ENCODE assay signal across 1 cellular context in the genomic region with DNA sequence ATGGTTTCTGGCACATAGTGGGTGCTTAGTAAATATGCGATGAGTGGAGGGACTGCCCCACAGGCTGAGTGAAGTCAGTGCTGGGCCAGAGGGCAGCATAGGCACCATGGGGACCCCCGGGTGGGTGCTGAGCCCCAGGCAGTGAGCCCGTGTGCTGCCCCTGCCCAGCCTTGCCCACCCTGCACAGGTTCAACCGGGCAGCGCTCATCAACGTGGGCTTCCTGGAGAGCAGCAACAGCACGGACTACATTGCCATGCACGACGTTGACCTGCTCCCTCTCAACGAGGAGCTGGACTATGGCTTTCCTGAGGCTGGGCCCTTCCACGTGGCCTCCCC.
TF ChIP-seq lines count a peak whose summit lies in the region.

No MANE protein-coding gene starts in this region.

TF ChIP-seq in WTC11, 78 proteins besides CTCF, POLR2A, EP300 and RAD21:
- TF ChIP-seq ZNF532 (CRISPR knock-in tag; IDR thresholded peaks at IDR 0.05; ENCODE audit: borderline replicate concordance): no peak
- TF ChIP-seq, protein P1, sequence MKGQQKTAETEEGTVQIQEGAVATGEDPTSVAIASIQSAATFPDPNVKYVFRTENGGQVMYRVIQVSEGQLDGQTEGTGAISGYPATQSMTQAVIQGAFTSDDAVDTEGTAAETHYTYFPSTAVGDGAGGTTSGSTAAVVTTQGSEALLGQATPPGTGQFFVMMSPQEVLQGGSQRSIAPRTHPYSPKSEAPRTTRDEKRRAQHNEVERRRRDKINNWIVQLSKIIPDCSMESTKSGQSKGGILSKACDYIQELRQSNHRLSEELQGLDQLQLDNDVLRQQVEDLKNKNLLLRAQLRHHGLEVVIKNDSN (CRISPR knock-in tag; IDR thresholded peaks at IDR 0.05): 0 out of 2 replicates have a peak, but pooled peaks have one; percentile 30
